Comparison of ENCODE assay signal across 1 cellular context in the genomic region with DNA sequence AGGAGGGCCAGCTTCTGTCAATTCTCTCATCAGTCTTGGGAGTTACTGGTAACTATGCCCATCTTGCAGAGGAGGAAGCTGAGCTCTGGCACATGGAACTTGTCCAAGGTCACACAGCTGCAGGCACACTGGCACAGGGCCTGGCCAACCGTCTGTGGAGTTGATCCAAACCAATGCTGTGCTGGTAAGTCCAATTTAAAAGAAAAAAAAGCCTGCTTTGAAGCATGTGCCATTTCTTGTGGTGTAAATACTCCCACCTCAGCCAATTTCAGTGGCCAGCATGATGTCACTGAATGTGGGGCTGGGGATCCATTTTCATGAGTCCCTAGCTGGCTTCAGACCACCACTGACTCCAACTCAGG.
TF ChIP-seq lines count a peak whose summit lies in the region.

No MANE protein-coding gene starts in this region.

TF ChIP-seq in H1, 55 proteins besides CTCF, POLR2A, EP300 and RAD21:
- no peak for TF ChIP-seq KDM1A (IDR thresholded peaks at IDR 0.05; ENCODE audit: borderline replicate concordance, low read length)
- TF ChIP-seq PHF8 (conservative IDR thresholded peaks at IDR 0.05; ENCODE audit: low read depth, low read length): no peak
- no peak for TF ChIP-seq CEBPB (IDR thresholded peaks at IDR 0.05; ENCODE audit: low read depth, low read length)
- no peak for TF ChIP-seq NRF1 (IDR thresholded peaks at IDR 0.05; ENCODE audit: low read depth, low read length)
- TF ChIP-seq, protein P1, sequence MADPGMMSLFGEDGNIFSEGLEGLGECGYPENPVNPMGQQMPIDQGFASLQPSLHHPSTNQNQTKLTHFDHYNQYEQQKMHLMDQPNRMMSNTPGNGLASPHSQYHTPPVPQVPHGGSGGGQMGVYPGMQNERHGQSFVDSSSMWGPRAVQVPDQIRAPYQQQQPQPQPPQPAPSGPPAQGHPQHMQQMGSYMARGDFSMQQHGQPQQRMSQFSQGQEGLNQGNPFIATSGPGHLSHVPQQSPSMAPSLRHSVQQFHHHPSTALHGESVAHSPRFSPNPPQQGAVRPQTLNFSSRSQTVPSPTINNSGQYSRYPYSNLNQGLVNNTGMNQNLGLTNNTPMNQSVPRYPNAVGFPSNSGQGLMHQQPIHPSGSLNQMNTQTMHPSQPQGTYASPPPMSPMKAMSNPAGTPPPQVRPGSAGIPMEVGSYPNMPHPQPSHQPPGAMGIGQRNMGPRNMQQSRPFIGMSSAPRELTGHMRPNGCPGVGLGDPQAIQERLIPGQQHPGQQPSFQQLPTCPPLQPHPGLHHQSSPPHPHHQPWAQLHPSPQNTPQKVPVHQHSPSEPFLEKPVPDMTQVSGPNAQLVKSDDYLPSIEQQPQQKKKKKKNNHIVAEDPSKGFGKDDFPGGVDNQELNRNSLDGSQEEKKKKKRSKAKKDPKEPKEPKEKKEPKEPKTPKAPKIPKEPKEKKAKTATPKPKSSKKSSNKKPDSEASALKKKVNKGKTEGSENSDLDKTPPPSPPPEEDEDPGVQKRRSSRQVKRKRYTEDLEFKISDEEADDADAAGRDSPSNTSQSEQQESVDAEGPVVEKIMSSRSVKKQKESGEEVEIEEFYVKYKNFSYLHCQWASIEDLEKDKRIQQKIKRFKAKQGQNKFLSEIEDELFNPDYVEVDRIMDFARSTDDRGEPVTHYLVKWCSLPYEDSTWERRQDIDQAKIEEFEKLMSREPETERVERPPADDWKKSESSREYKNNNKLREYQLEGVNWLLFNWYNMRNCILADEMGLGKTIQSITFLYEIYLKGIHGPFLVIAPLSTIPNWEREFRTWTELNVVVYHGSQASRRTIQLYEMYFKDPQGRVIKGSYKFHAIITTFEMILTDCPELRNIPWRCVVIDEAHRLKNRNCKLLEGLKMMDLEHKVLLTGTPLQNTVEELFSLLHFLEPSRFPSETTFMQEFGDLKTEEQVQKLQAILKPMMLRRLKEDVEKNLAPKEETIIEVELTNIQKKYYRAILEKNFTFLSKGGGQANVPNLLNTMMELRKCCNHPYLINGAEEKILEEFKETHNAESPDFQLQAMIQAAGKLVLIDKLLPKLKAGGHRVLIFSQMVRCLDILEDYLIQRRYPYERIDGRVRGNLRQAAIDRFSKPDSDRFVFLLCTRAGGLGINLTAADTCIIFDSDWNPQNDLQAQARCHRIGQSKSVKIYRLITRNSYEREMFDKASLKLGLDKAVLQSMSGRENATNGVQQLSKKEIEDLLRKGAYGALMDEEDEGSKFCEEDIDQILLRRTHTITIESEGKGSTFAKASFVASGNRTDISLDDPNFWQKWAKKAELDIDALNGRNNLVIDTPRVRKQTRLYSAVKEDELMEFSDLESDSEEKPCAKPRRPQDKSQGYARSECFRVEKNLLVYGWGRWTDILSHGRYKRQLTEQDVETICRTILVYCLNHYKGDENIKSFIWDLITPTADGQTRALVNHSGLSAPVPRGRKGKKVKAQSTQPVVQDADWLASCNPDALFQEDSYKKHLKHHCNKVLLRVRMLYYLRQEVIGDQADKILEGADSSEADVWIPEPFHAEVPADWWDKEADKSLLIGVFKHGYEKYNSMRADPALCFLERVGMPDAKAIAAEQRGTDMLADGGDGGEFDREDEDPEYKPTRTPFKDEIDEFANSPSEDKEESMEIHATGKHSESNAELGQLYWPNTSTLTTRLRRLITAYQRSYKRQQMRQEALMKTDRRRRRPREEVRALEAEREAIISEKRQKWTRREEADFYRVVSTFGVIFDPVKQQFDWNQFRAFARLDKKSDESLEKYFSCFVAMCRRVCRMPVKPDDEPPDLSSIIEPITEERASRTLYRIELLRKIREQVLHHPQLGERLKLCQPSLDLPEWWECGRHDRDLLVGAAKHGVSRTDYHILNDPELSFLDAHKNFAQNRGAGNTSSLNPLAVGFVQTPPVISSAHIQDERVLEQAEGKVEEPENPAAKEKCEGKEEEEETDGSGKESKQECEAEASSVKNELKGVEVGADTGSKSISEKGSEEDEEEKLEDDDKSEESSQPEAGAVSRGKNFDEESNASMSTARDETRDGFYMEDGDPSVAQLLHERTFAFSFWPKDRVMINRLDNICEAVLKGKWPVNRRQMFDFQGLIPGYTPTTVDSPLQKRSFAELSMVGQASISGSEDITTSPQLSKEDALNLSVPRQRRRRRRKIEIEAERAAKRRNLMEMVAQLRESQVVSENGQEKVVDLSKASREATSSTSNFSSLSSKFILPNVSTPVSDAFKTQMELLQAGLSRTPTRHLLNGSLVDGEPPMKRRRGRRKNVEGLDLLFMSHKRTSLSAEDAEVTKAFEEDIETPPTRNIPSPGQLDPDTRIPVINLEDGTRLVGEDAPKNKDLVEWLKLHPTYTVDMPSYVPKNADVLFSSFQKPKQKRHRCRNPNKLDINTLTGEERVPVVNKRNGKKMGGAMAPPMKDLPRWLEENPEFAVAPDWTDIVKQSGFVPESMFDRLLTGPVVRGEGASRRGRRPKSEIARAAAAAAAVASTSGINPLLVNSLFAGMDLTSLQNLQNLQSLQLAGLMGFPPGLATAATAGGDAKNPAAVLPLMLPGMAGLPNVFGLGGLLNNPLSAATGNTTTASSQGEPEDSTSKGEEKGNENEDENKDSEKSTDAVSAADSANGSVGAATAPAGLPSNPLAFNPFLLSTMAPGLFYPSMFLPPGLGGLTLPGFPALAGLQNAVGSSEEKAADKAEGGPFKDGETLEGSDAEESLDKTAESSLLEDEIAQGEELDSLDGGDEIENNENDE (IDR thresholded peaks at IDR 0.05; ENCODE audit: insufficient replicate concordance, low read length): no peak
